ENCODE assay signal across 7 cellular contexts in genomic region chr9:97388721-97389238, GRCh38. TPM values are rescaled to one million over a fixed set of nuclear protein-coding genes. Genes with fewer than 3 reads are reported as not detected.
DNase-seq lines count a peak whose midpoint lies in the region; ATAC-seq lines count a peak whose summit lies in the region.

No MANE protein-coding gene starts in this region.

- H2BK12ac ChIP-seq in neuronal stem cell (ENCODE audit: low read length) = no peak overlapping the region

- no CpG with 5 or more reads among the region's 5 CpGs for WGBS in neuronal stem cell (ENCODE audit: extremely low coverage in 2 of 2, insufficient read length in 2 of 2, insufficient replicate concordance in 1 of 2), 2 donors

- H3K23ac ChIP-seq in neuronal stem cell (ENCODE audit: low read depth, low read length, poor library complexity) = no peak overlapping the region

- no peak overlapping the region for H2BK15ac ChIP-seq in neuronal stem cell (ENCODE audit: low read length)

- peak overlapping the region; percentile 14 for H3K14ac ChIP-seq in neuronal stem cell (ENCODE audit: low read length)

- H3K27me3 ChIP-seq in neuronal stem cell (ENCODE audit: control insufficient read depth in 3 of 3, insufficient read depth in 3 of 3, low read depth in 1 of 3, low read length in 3 of 3) = peaks cover 0 to 4% (median 0%) of the 10 kb centered on the region in 3 experiments

- H3K4me3 ChIP-seq in neuronal stem cell (ENCODE audit: low read length in 2 of 2) = no peak overlapping the region

- H2AFZ ChIP-seq in neuronal stem cell (ENCODE audit: low read length) = no peak overlapping the region

- no peak overlapping the region for H3K4ac ChIP-seq in neuronal stem cell (ENCODE audit: low read length)

- H3K27ac ChIP-seq in neuronal stem cell (replicated peaks; ENCODE audit: low read length) = no peak overlapping the region

- H3K18ac ChIP-seq in neuronal stem cell (ENCODE audit: low read length) = no peak overlapping the region

- ATAC-seq in GM18870 (IDR thresholded peaks at IDR 0.05; ENCODE audit: unreplicated experiment) (peak; percentile 72), GM21737 (IDR thresholded peaks at IDR 0.05; ENCODE audit: unreplicated experiment) (peak; percentile 48)

- H3K9me3 ChIP-seq in neuronal stem cell (replicated peaks in 1 of 2; ENCODE audit: control insufficient read depth in 2 of 2, insufficient read depth in 1 of 2, low read depth in 1 of 2, low read length in 2 of 2) = no peaks in the 10 kb centered on the region

- H3K9ac ChIP-seq in neuronal stem cell (ENCODE audit: low read depth, low read length, poor library complexity) = no peak overlapping the region

- no peaks in the 10 kb centered on the region for H3K79me1 ChIP-seq in neuronal stem cell (ENCODE audit: low read depth, low read length)

- H2BK120ac ChIP-seq in neuronal stem cell (ENCODE audit: low read depth, low read length) = no peak overlapping the region

- no peak overlapping the region for H2AK5ac ChIP-seq in neuronal stem cell (ENCODE audit: low read depth, low read length)

- H4K91ac ChIP-seq in neuronal stem cell (ENCODE audit: low read depth, low read length, poor library complexity) = no peak overlapping the region

- no peaks in the 10 kb centered on the region for H3K36me3 ChIP-seq in neuronal stem cell (replicated peaks in 1 of 2; ENCODE audit: control insufficient read depth in 2 of 2, insufficient read depth in 2 of 2, low read length in 2 of 2)

- H4K8ac ChIP-seq in neuronal stem cell (ENCODE audit: low read depth, low read length) = no peak overlapping the region

- H2BK5ac ChIP-seq in neuronal stem cell (ENCODE audit: low read length) = no peak overlapping the region

- DNase-seq in MV-4-11 (lab: John Stamatoyannopoulos, UW) (peak; percentile 74), neuronal stem cell (ENCODE audit: low spot score) (no peak), NCI-H1417 (lab: John Stamatoyannopoulos, UW) (no peak), putamen (ENCODE audit: low spot score) (no peak), NCI-H2081 (lab: John Stamatoyannopoulos, UW) (no peak)

- H3K4me2 ChIP-seq in neuronal stem cell (ENCODE audit: insufficient read depth, low read length, poor library complexity, severe bottlenecking) = no peak overlapping the region

- H3K4me1 ChIP-seq in neuronal stem cell (ENCODE audit: control insufficient read depth in 2 of 2, insufficient read depth in 1 of 2, low read depth in 1 of 2, low read length in 2 of 2) = peaks cover 0 to 11% of the 10 kb centered on the region in 2 donors

RNA-seq across cellular contexts. Expression of gene TDRD7, which starts 23.1 kb away (rescaled TPM):
- polyA plus RNA-seq in neuronal stem cell (2013, experiment 1 of 2) = 1.9 TPM
- 1.8 TPM for polyA plus RNA-seq in neuronal stem cell (2013, experiment 2 of 2)
